ENCODE assay signal across 1 cellular context in the genomic region with DNA sequence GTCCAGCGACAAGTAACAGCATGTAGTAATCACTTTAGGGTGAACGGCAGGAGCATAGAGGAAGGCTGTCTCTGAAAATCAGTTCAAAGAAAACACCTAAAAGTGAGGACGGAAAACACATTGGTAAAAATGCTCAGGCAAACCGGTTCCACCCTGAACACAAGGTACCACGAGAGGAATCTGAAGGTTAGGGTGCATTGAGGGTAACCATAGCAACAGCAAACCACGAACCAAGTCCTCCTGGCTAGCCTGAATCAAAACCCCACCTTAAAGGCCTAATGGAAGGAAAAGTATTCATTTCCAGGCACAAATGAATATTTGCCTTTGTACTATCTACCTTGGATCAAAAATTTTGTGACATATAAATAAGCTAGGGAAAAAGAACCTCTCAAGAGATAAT.
TF ChIP-seq lines count a peak whose summit lies in the region.

No MANE protein-coding gene starts in this region.

TF ChIP-seq in GM23338, 12 proteins besides CTCF, POLR2A, EP300 and RAD21 (continued from another document):
- TF ChIP-seq ZNF462 (CRISPR knock-in tag; IDR thresholded peaks at IDR 0.05) (no peak), EZH2 (IDR thresholded peaks at IDR 0.05; ENCODE audit: low read depth, unreplicated experiment) (no peak), CREB1 (CRISPR knock-in tag; IDR thresholded peaks at IDR 0.05; ENCODE audit: low read depth) (no peak), JUNB (IDR thresholded peaks at IDR 0.05; ENCODE audit: unreplicated experiment) (no peak), STAT1 (IDR thresholded peaks at IDR 0.05; ENCODE audit: unreplicated experiment) (no peak), ZNF331 (CRISPR knock-in tag; IDR thresholded peaks at IDR 0.05; ENCODE audit: low read depth) (no peak), ZNF114 (CRISPR knock-in tag; IDR thresholded peaks at IDR 0.05) (no peak)
- TF ChIP-seq, protein P1, sequence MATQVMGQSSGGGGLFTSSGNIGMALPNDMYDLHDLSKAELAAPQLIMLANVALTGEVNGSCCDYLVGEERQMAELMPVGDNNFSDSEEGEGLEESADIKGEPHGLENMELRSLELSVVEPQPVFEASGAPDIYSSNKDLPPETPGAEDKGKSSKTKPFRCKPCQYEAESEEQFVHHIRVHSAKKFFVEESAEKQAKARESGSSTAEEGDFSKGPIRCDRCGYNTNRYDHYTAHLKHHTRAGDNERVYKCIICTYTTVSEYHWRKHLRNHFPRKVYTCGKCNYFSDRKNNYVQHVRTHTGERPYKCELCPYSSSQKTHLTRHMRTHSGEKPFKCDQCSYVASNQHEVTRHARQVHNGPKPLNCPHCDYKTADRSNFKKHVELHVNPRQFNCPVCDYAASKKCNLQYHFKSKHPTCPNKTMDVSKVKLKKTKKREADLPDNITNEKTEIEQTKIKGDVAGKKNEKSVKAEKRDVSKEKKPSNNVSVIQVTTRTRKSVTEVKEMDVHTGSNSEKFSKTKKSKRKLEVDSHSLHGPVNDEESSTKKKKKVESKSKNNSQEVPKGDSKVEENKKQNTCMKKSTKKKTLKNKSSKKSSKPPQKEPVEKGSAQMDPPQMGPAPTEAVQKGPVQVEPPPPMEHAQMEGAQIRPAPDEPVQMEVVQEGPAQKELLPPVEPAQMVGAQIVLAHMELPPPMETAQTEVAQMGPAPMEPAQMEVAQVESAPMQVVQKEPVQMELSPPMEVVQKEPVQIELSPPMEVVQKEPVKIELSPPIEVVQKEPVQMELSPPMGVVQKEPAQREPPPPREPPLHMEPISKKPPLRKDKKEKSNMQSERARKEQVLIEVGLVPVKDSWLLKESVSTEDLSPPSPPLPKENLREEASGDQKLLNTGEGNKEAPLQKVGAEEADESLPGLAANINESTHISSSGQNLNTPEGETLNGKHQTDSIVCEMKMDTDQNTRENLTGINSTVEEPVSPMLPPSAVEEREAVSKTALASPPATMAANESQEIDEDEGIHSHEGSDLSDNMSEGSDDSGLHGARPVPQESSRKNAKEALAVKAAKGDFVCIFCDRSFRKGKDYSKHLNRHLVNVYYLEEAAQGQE (IDR thresholded peaks at IDR 0.05; ENCODE audit: unreplicated experiment) = no peak
TF ChIP-seq in GM23338: peak in this region for 0.
